In genomic region chr9:84381508-84381907, GRCh38 we compare ENCODE assay signal across 1 cellular context.
TF ChIP-seq lines count a peak whose summit lies in the region.

No MANE protein-coding gene starts in this region.

TF ChIP-seq in HEK293T, 16 proteins besides CTCF, POLR2A, EP300 and RAD21 (continued from another document):
- TF ChIP-seq L3MBTL2 (conservative IDR thresholded peaks at IDR 0.05) (no peak), ELF4 (IDR thresholded peaks at IDR 0.05) (no peak)
